7 cellular contexts compared by ENCODE assay signal in genomic region chr9:34665109-34665380, GRCh38. TPM values are rescaled to one million over a fixed set of nuclear protein-coding genes. Genes with fewer than 3 reads are reported as not detected.
DNase-seq lines count a peak whose midpoint lies in the region; ATAC-seq and TF ChIP-seq lines count a peak whose summit lies in the region.

No MANE protein-coding gene starts in this region.

- ATAC-seq in GM19463 (IDR thresholded peaks at IDR 0.05; ENCODE audit: unreplicated experiment): peak; percentile 14

- no peaks in the 10 kb centered on the region; the same call in 1 of the 2 replicates for H3K27me3 ChIP-seq in HUES48 (ENCODE audit: control insufficient read depth, insufficient read depth, low read length)
- no peaks in the 10 kb centered on the region for H3K27me3 ChIP-seq in dorsolateral prefrontal cortex
- H3K27me3 ChIP-seq in osteoblast (ENCODE audit: insufficient read depth, low read length): no peaks in the 10 kb centered on the region

- H2AFZ ChIP-seq in osteoblast (ENCODE audit: low read length): peak overlapping the region; percentile 74

- H3K4me1 ChIP-seq in HUES48 (ENCODE audit: control insufficient read depth, insufficient read depth, low read length): peaks cover 6% of the 10 kb centered on the region; the same call in 1 of the 2 replicates
- H3K4me1 ChIP-seq in osteoblast (ENCODE audit: insufficient read depth, low read length): peaks cover 12% of the 10 kb centered on the region

- DNase-seq in dorsolateral prefrontal cortex (peak in 1 of 10 donors; percentile 57), osteoblast (ENCODE audit: insufficient read length, low spot score, missing footprints) (no peak), activated gamma-delta T cell treated with Interleukin-2 at 50 U/mL for 16 hours (no peak), NCI-H2227 (lab: John Stamatoyannopoulos, UW; ENCODE audit: unreplicated experiment) (no peak), hepatic stellate cell (ENCODE audit: low spot score) (no peak)

- peaks cover 3% of the 10 kb centered on the region for H4K20me1 ChIP-seq in osteoblast (ENCODE audit: insufficient read depth, low read length)

- H3K4me3 ChIP-seq in HUES48 (ENCODE audit: low read depth, low read length): peak overlapping the region; percentile 76
- peak overlapping the region; percentile 35 to 94 (median 79) for H3K4me3 ChIP-seq in dorsolateral prefrontal cortex
- peak overlapping the region; percentile 94 for H3K4me3 ChIP-seq in osteoblast (ENCODE audit: insufficient read depth, low read length)

- 0 out of 2 replicates have a peak, but pooled peaks cover 5% of the 10 kb centered on the region for H3K36me3 ChIP-seq in HUES48 (ENCODE audit: control insufficient read depth, insufficient read depth, low read length)
- H3K36me3 ChIP-seq in osteoblast (ENCODE audit: insufficient read depth, low read length): no peaks in the 10 kb centered on the region

- H3K9me3 ChIP-seq in HUES48 (ENCODE audit: control insufficient read depth, insufficient read depth, low read length) (no peaks in the 10 kb centered on the region), osteoblast (ENCODE audit: low read depth, low read length) (no peaks in the 10 kb centered on the region)

- H3K27ac ChIP-seq in HUES48 (ENCODE audit: low read depth, low read length) (peak overlapping the region; percentile 45), dorsolateral prefrontal cortex (peak overlapping the region in 58 of 59 donors; percentile 49 to 99 (median 95)), osteoblast (ENCODE audit: low read depth, low read length) (peak overlapping the region; percentile 60)

- no peak overlapping the region for H3K9ac ChIP-seq in HUES48 (ENCODE audit: low read depth, low read length)

- intact Hi-C loops in dorsolateral prefrontal cortex (cut with DNase I): loop anchor here in 1 of 2 donors (10.0 kb wide), 2 partner anchors 320 to 410 kb away; partner anchors contain the start of genes DNAJB5, FANCG and VCP

- H3K79me2 ChIP-seq in osteoblast (ENCODE audit: insufficient read depth, low read length): peaks cover 21% of the 10 kb centered on the region

- H3K4me2 ChIP-seq in osteoblast (ENCODE audit: insufficient read depth, low read length): peak overlapping the region; percentile 83

- TF ChIP-seq CTCF in dorsolateral prefrontal cortex (IDR thresholded peaks at IDR 0.05 in 54 of 56, conservative IDR thresholded peaks at IDR 0.05 in 2 of 56; ENCODE audit: low read depth in 1 of 56, partially characterized antibody in 56 of 56): peak in 10 of 56 donors; percentile 10 to 42 (median 30)
- no peak for TF ChIP-seq CTCF in osteoblast (IDR thresholded peaks at IDR 0.05; ENCODE audit: extremely low read depth, low read depth, low read length)

RNA-seq across cellular contexts. Expression of gene CCL27, which starts 2.6 kb away (rescaled TPM):
- total RNA-seq in dorsolateral prefrontal cortex: 1 to 10 TPM in 37 of 120 experiments, under 1 TPM in 11, not detected in 72; 0.60 to 4.2 (median 1.4) TPM
- 0.36 TPM in 1 of 2 replicates, not detected in the other for total RNA-seq in osteoblast

RNA-seq across cellular contexts. Expression of gene IL11RA, which starts 13.1 kb away (rescaled TPM):
- total RNA-seq in dorsolateral prefrontal cortex (10 to 100 TPM; 14.7 to 58.5 (median 30.4) TPM), osteoblast (34.4 and 38.0 TPM in 2 replicates)

RNA-seq across cellular contexts. Expression of gene GALT, which starts 18.6 kb away (rescaled TPM):
- total RNA-seq in dorsolateral prefrontal cortex: 10 to 100 TPM; 42.5 to 97.3 (median 60.5) TPM
- 32.6 and 38.9 TPM in 2 replicates for total RNA-seq in osteoblast

RNA-seq across cellular contexts. Expression of gene CCL19, which starts 26.0 kb away (rescaled TPM):
- 10 to 100 TPM in 2 of 120 experiments, 1 to 10 TPM in 42, under 1 TPM in 5, not detected in 71; 0.77 to 16.3 (median 1.8) TPM for total RNA-seq in dorsolateral prefrontal cortex
- total RNA-seq in osteoblast: not detected in 2 replicates

RNA-seq across cellular contexts. Expression of gene SIGMAR1, which starts 27.5 kb away (rescaled TPM):
- total RNA-seq in dorsolateral prefrontal cortex (10 to 100 TPM; 26.3 to 48.1 (median 36.0) TPM), osteoblast (72.7 and 73.4 TPM in 2 replicates)

Comparison
In these comparisons a context has a peak if more than half of its experiments do, and no peak if none do; other contexts are left out.
1. H3K27ac ChIP-seq: peak in every context shown above with its lines; median percentile 95 in dorsolateral prefrontal cortex; 60 in osteoblast; 45 in HUES48.